6 cellular contexts compared by ENCODE assay signal in the genomic region with DNA sequence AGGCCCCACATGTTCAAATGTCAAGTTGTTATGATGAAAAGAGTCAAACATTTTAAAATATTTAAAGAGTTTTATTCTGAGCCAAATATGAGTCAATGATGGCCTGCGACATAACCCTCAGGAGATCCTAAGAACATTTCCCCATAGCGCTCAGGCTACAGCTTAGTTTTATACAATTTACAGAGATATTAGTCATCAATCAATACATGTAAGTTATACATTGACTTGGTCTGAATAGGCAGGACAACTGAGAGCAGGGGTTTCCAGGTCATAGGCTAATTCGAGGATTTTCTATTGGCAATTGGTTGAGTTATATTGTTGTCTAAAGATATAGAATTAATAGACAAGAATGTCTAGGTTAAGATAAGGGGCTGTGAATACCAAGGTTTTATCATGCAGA. TPM values are rescaled to one million over a fixed set of nuclear protein-coding genes. Genes with fewer than 3 reads are reported as not detected.
"Had no signal": no experiment of that assay in that cellular context is flagged by ENCODE, and none has a peak within 500 bp of the region (broad histone marks: within the 10 kb centered on the region; RNA-seq: fewer than 3 reads in every experiment).

No MANE protein-coding gene starts in this region.

RNA-seq across cellular contexts. Expression of a gene that starts 26.2 kb away (rescaled TPM):
- total RNA-seq: GM23248, H4, H7, HFFc6, IMR-90, K562 had no signal
- polyA plus RNA-seq: GM23248, IMR-90 had no signal

RNA-seq across cellular contexts. Expression of a gene that starts 39.5 kb away (rescaled TPM):
- total RNA-seq: GM23248, H4, H7, HFFc6, IMR-90, K562 had no signal
- polyA plus RNA-seq: GM23248, IMR-90, K562 had no signal
